ENCODE assay signal across 22 cellular contexts in the genomic region with DNA sequence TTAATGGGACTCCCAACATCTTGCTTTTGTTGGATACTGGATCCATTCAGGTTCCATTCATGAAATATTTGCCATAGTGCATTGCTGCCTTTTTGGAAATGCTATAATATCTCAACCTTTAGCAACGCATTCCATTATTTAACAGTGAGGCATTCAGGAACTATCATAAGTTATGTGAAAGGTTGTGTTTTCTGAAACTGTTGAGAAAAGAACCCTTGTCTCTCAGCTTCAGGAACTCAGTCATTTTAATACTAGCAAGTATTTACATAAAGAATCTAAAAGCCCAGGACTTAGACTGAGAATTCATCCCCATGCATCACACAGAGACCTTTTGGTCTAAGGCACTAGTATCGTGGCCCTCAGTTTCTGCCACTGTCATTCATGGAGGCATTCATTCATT. TPM values are rescaled to one million over a fixed set of nuclear protein-coding genes. Genes with fewer than 3 reads are reported as not detected.
DNase-seq lines count a peak whose midpoint lies in the region; ATAC-seq, FAIRE-seq and TF ChIP-seq lines count a peak whose summit lies in the region.
"Had no signal": no experiment of that assay in that cellular context is flagged by ENCODE, and none has a peak within 500 bp of the region (broad histone marks: within the 10 kb centered on the region; RNA-seq: fewer than 3 reads in every experiment).

No MANE protein-coding gene starts in this region.

- H2AFZ ChIP-seq in astrocyte (ENCODE audit: low read depth, low read length) (no peak overlapping the region), osteoblast (ENCODE audit: low read length) (no peak overlapping the region)

- WGBS in A549 (ENCODE audit: missing lambda C conversion rate): 62% methylated on average over 2 of the region's 2 CpGs

- H3K4me3 ChIP-seq in A549: no peak overlapping the region
- no peak overlapping the region for H3K4me3 ChIP-seq in astrocyte (ENCODE audit: insufficient read depth, low read depth, low read length)
- no peak overlapping the region for H3K4me3 ChIP-seq in osteoblast (ENCODE audit: insufficient read depth, low read length)
- no peak overlapping the region for H3K4me3 ChIP-seq in dorsolateral prefrontal cortex
- H3K4me3 ChIP-seq: BLaER1, GM12878, K562, SK-N-MC had no signal

- no peak overlapping the region for H3K4me3 Mint-ChIP-seq in astrocyte (ENCODE audit: unreplicated experiment)
- no peak overlapping the region for H3K4me3 Mint-ChIP-seq in T-helper 2 cell treated with Interferon-gamma antibody and Interleukin-4, amounts not matched to agents 5 μg/mL and 100 μg/mL, for 36 hours
- H3K4me3 Mint-ChIP-seq: CD4-positive, alpha-beta memory T cell had no signal

- H3K27me3 ChIP-seq in astrocyte (ENCODE audit: insufficient read depth, low read length) (no peaks in the 10 kb centered on the region), osteoblast (ENCODE audit: insufficient read depth, low read length) (no peaks in the 10 kb centered on the region), dorsolateral prefrontal cortex (no peaks in the 10 kb centered on the region)
- H3K27me3 ChIP-seq: BLaER1 had no signal

- H3K4me2 ChIP-seq in A549: 0 out of 3 replicates have a peak overlapping the region, but pooled peaks have one; percentile 8
- H3K4me2 ChIP-seq in astrocyte (ENCODE audit: low read length): no peak overlapping the region
- H3K4me2 ChIP-seq in osteoblast (ENCODE audit: insufficient read depth, low read length): no peak overlapping the region
- H3K4me2 ChIP-seq: BLaER1 had no signal

- H3K9me3 ChIP-seq in A549 (no peaks in the 10 kb centered on the region), astrocyte (ENCODE audit: insufficient read depth, low read depth, low read length) (no peaks in the 10 kb centered on the region), osteoblast (ENCODE audit: low read depth, low read length) (no peaks in the 10 kb centered on the region)
- H3K9me3 ChIP-seq: BLaER1 had no signal

- DNase-seq in A549 (ENCODE audit: low read depth in 1 of 2, low spot score in 1 of 2) (no peak), NCI-H226 (peak; percentile 49), astrocyte (ENCODE audit: low read depth) (peak; percentile 83), osteoblast (ENCODE audit: insufficient read length, low spot score, missing footprints) (peak; percentile 46), dorsolateral prefrontal cortex (no peak)
- no peak for DNase-seq in T-helper 2 cell treated with Interferon-gamma antibody and Interleukin-4, amounts not matched to agents 5 μg/mL and 100 μg/mL, for 36 hours (ENCODE audit: low spot score)
- DNase-seq: 8988T; Calu3; CD4-positive, alpha-beta memory T cell; GF-D8; GOT3; MV-4-11; NCI-H1417; NCI-H1930; NCI-H345; NCI-H524 treated with DMSO at 0.1 percent for 48 hours had no signal

- no peaks in the 10 kb centered on the region for H3K9me3 Mint-ChIP-seq in astrocyte (ENCODE audit: unreplicated experiment)
- no peaks in the 10 kb centered on the region for H3K9me3 Mint-ChIP-seq in T-helper 2 cell treated with Interferon-gamma antibody and Interleukin-4, amounts not matched to agents 5 μg/mL and 100 μg/mL, for 36 hours

- no peaks in the 10 kb centered on the region for H3K27me3 Mint-ChIP-seq in astrocyte (ENCODE audit: low read depth, unreplicated experiment)
- no peaks in the 10 kb centered on the region for H3K27me3 Mint-ChIP-seq in T-helper 2 cell treated with Interferon-gamma antibody and Interleukin-4, amounts not matched to agents 5 μg/mL and 100 μg/mL, for 36 hours (ENCODE audit: low read depth)

- H3K4me1 ChIP-seq in A549: no peaks in the 10 kb centered on the region
- H3K4me1 ChIP-seq in astrocyte (ENCODE audit: insufficient read depth, low read length): no peaks in the 10 kb centered on the region
- peaks cover 6% of the 10 kb centered on the region for H3K4me1 ChIP-seq in osteoblast (ENCODE audit: insufficient read depth, low read length)
- H3K4me1 ChIP-seq: BLaER1 had no signal

- H4K20me1 ChIP-seq in astrocyte (ENCODE audit: insufficient read depth, low read length): no peaks in the 10 kb centered on the region
- H4K20me1 ChIP-seq in osteoblast (ENCODE audit: insufficient read depth, low read length): no peaks in the 10 kb centered on the region
- H4K20me1 ChIP-seq: BLaER1 had no signal

- no peak overlapping the region for H3K27ac ChIP-seq in A549
- no peak overlapping the region for H3K27ac ChIP-seq in astrocyte (ENCODE audit: low read depth, low read length)
- peak overlapping the region; percentile 76 for H3K27ac ChIP-seq in osteoblast (ENCODE audit: low read depth, low read length)
- H3K27ac ChIP-seq in dorsolateral prefrontal cortex: no peak overlapping the region
- H3K27ac ChIP-seq: BLaER1, SK-N-MC had no signal

- intact Hi-C loops in dorsolateral prefrontal cortex (cut with DNase I): no loop called here

- no peaks in the 10 kb centered on the region for H3K79me2 ChIP-seq in astrocyte (ENCODE audit: insufficient read depth, low read length)
- no peaks in the 10 kb centered on the region for H3K79me2 ChIP-seq in osteoblast (ENCODE audit: insufficient read depth, low read length)

- TF ChIP-seq CTCF in A549 (IDR thresholded peaks at IDR 0.05): no peak
- no peak for TF ChIP-seq CTCF in astrocyte (IDR thresholded peaks at IDR 0.05; ENCODE audit: insufficient read depth, low read depth, low read length)
- TF ChIP-seq CTCF in osteoblast (IDR thresholded peaks at IDR 0.05; ENCODE audit: extremely low read depth, low read depth, low read length): no peak
- no peak for TF ChIP-seq CTCF in dorsolateral prefrontal cortex (IDR thresholded peaks at IDR 0.05 in 54 of 56, conservative IDR thresholded peaks at IDR 0.05 in 2 of 56; ENCODE audit: low read depth in 1 of 56, partially characterized antibody in 56 of 56)

- CTCF ChIA-PET in A549 (lab: Yijun Ruan, JAX): interaction anchor here (0.6 kb wide), 1 partner anchor 363 kb away, joined by 3 read pairs; no protein-coding TSS in a partner anchor

- no peaks in the 10 kb centered on the region for H3K4me1 Mint-ChIP-seq in astrocyte (ENCODE audit: low read depth, unreplicated experiment)
- no peaks in the 10 kb centered on the region for H3K4me1 Mint-ChIP-seq in T-helper 2 cell treated with Interferon-gamma antibody and Interleukin-4, amounts not matched to agents 5 μg/mL and 100 μg/mL, for 36 hours (ENCODE audit: low read depth)
- H3K4me1 Mint-ChIP-seq: CD4-positive, alpha-beta memory T cell had no signal

- FAIRE-seq in A549 (lab: Jason Lieb, UNC) (no peak), astrocyte (lab: Jason Lieb, UNC) (no peak)
- FAIRE-seq: GM12878, K562 had no signal

- ATAC-seq in A549 (0 out of 6 replicates have a peak, but pooled peaks of 1 of the 2 experiments have one; percentile 24), HG02884 (IDR thresholded peaks at IDR 0.05; ENCODE audit: unreplicated experiment) (no peak), HG02610 (IDR thresholded peaks at IDR 0.05; ENCODE audit: unreplicated experiment) (no peak)
- ATAC-seq: GM12878, K562 had no signal

- TF ChIP-seq RAD21 in A549 (conservative IDR thresholded peaks at IDR 0.05 in 1 of 2, IDR thresholded peaks at IDR 0.05 in 1 of 2): no peak

- no peak overlapping the region for H3K27ac Mint-ChIP-seq in astrocyte (ENCODE audit: unreplicated experiment)
- no peak overlapping the region for H3K27ac Mint-ChIP-seq in T-helper 2 cell treated with Interferon-gamma antibody and Interleukin-4, amounts not matched to agents 5 μg/mL and 100 μg/mL, for 36 hours
- H3K27ac Mint-ChIP-seq: CD4-positive, alpha-beta memory T cell had no signal

- H3K36me3 Mint-ChIP-seq in astrocyte (ENCODE audit: low read depth, unreplicated experiment): no peaks in the 10 kb centered on the region
- no peaks in the 10 kb centered on the region for H3K36me3 Mint-ChIP-seq in T-helper 2 cell treated with Interferon-gamma antibody and Interleukin-4, amounts not matched to agents 5 μg/mL and 100 μg/mL, for 36 hours (ENCODE audit: low read depth)
- H3K36me3 Mint-ChIP-seq: CD4-positive, alpha-beta memory T cell had no signal

- TF ChIP-seq POLR2A in A549 (IDR thresholded peaks at IDR 0.05; ENCODE audit: low read length): no peak

- no peak for TF ChIP-seq EP300 in A549 (IDR thresholded peaks at IDR 0.05)

- POLR2A ChIA-PET in A549 (lab: Yijun Ruan, JAX): no interaction called here

- H3K9ac ChIP-seq in astrocyte (ENCODE audit: low read length): no peak overlapping the region
- H3K9ac ChIP-seq: BLaER1 had no signal

- no peaks in the 10 kb centered on the region for H3K36me3 ChIP-seq in astrocyte (ENCODE audit: insufficient read depth, low read length)
- H3K36me3 ChIP-seq in osteoblast (ENCODE audit: insufficient read depth, low read length): no peaks in the 10 kb centered on the region
- H3K36me3 ChIP-seq: BLaER1 had no signal

TF ChIP-seq in A549, 52 proteins besides CTCF, POLR2A, EP300 and RAD21 (continues in another document):
- TF ChIP-seq, protein P1, sequence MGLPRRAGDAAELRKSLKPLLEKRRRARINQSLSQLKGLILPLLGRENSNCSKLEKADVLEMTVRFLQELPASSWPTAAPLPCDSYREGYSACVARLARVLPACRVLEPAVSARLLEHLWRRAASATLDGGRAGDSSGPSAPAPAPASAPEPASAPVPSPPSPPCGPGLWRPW (IDR thresholded peaks at IDR 0.05): no peak
- no peak for TF ChIP-seq HEYL (CRISPR knock-in tag; IDR thresholded peaks at IDR 0.05)
- TF ChIP-seq FOXS1 (CRISPR knock-in tag; IDR thresholded peaks at IDR 0.05): no peak
- TF ChIP-seq ZNF302 (CRISPR knock-in tag; IDR thresholded peaks at IDR 0.05): no peak
- TF ChIP-seq, protein P2, sequence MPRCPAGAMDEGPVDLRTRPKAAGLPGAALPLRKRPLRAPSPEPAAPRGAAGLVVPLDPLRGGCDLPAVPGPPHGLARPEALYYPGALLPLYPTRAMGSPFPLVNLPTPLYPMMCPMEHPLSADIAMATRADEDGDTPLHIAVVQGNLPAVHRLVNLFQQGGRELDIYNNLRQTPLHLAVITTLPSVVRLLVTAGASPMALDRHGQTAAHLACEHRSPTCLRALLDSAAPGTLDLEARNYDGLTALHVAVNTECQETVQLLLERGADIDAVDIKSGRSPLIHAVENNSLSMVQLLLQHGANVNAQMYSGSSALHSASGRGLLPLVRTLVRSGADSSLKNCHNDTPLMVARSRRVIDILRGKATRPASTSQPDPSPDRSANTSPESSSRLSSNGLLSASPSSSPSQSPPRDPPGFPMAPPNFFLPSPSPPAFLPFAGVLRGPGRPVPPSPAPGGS (IDR thresholded peaks at IDR 0.05): no peak
- no peak for TF ChIP-seq CBX8 (IDR thresholded peaks at IDR 0.05)

RNA-seq across cellular contexts. Expression of a gene that starts 24.9 kb away (rescaled TPM):
- polyA plus RNA-seq in A549 (2011; rRNA removed) (3.0 and 3.2 TPM in 2 replicates), A549 (2017; fragmentation: RNase III; extraction: RNeasy Plus Mini Kit Qiagen cat#74134 plus additional on column Dnase treatment) (2.1 to 2.5 TPM (median 2.4 TPM) in 3 replicates)
- 1.2 and 1.5 TPM in 2 replicates for polyA plus RNA-seq in A549 (2012; cell fraction: cytosol; rRNA removed)
- 1.5 and 1.6 TPM in 2 replicates for polyA plus RNA-seq in A549 (2012; cell fraction: nucleus; rRNA removed)
- 5.1 and 8.4 TPM in 2 replicates for polyA minus RNA-seq in A549 (2011; rRNA and poly(A)+ RNA removed)
- total RNA-seq in astrocyte (13.3 and 15.5 TPM in 2 replicates), osteoblast (61.0 and 71.7 TPM in 2 replicates), dorsolateral prefrontal cortex (100 to 1,000 TPM in 105 of 120 experiments, 10 to 100 TPM in 15; 67.5 to 387 (median 117) TPM)

Comparison
In these comparisons a context has a peak if more than half of its experiments do, and no peak if none do; other contexts are left out.
1. DNase-seq: peak in NCI-H226 (single experiment), astrocyte (single experiment) and osteoblast (single experiment); none in A549 (0 of 2), T-helper 2 cell treated with Interferon-gamma antibody and Interleukin-4, amounts not matched to agents 5 μg/mL and 100 μg/mL, for 36 hours (single experiment) and dorsolateral prefrontal cortex (0 of 10).